Comparison of ENCODE assay signal across 1 cellular context in the genomic region with DNA sequence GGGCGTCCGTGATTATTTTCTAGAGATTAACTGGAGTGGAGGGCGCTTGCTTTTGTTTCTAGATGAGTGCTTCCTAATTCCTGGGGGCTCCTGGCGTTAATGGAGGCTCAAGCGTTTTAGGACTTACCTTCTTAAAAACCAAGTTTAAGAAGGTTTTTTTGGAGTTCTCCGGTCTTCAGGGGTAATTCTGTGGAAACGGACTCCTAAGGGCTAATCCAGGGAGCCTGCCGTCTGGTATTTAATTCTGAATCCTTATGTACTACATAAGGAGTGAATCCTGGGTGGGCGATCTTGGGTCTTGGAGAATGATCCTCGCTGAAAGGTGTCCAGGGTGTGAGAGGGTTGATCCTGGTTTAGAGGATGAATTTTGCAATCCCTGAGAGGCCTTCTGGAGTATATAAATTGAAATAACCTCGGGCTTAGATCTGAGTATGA.
TF ChIP-seq lines count a peak whose summit lies in the region.

No MANE protein-coding gene starts in this region.

TF ChIP-seq in A549, 52 proteins besides CTCF, POLR2A, EP300 and RAD21 (continued from another document):
- TF ChIP-seq GATA3 (IDR thresholded peaks at IDR 0.05; ENCODE audit: borderline replicate concordance) (no peak), KDM5A (IDR thresholded peaks at IDR 0.05) (peak; percentile 25; the same call in 1 of the 2 replicates), ZNF302 (CRISPR knock-in tag; IDR thresholded peaks at IDR 0.05) (no peak), POLR2AphosphoS2 (conservative IDR thresholded peaks at IDR 0.05; ENCODE audit: low read length) (no peak), HMGXB4 (CRISPR knock-in tag; IDR thresholded peaks at IDR 0.05; ENCODE audit: borderline replicate concordance) (no peak), E2F6 (IDR thresholded peaks at IDR 0.05; ENCODE audit: borderline replicate concordance, low read depth) (no peak), FOSB (CRISPR knock-in tag; IDR thresholded peaks at IDR 0.05) (peak; percentile 68; the same call in 1 of the 2 replicates), SREBF2 (IDR thresholded peaks at IDR 0.05) (no peak), BHLHE40 (IDR thresholded peaks at IDR 0.05; ENCODE audit: low read depth, low read length) (no peak), MAFK (IDR thresholded peaks at IDR 0.05; ENCODE audit: partially characterized antibody) (no peak), NR3C1 (IDR thresholded peaks at IDR 0.05) (no peak)
- TF ChIP-seq, protein P1, sequence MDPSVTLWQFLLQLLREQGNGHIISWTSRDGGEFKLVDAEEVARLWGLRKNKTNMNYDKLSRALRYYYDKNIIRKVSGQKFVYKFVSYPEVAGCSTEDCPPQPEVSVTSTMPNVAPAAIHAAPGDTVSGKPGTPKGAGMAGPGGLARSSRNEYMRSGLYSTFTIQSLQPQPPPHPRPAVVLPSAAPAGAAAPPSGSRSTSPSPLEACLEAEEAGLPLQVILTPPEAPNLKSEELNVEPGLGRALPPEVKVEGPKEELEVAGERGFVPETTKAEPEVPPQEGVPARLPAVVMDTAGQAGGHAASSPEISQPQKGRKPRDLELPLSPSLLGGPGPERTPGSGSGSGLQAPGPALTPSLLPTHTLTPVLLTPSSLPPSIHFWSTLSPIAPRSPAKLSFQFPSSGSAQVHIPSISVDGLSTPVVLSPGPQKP (IDR thresholded peaks at IDR 0.05; ENCODE audit: low read depth, low read length) = no peak
- TF ChIP-seq, protein P2, sequence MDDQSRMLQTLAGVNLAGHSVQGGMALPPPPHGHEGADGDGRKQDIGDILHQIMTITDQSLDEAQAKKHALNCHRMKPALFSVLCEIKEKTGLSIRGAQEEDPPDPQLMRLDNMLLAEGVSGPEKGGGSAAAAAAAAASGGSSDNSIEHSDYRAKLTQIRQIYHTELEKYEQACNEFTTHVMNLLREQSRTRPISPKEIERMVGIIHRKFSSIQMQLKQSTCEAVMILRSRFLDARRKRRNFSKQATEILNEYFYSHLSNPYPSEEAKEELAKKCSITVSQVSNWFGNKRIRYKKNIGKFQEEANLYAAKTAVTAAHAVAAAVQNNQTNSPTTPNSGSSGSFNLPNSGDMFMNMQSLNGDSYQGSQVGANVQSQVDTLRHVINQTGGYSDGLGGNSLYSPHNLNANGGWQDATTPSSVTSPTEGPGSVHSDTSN (IDR thresholded peaks at IDR 0.05) = no peak
- TF ChIP-seq, protein P3, sequence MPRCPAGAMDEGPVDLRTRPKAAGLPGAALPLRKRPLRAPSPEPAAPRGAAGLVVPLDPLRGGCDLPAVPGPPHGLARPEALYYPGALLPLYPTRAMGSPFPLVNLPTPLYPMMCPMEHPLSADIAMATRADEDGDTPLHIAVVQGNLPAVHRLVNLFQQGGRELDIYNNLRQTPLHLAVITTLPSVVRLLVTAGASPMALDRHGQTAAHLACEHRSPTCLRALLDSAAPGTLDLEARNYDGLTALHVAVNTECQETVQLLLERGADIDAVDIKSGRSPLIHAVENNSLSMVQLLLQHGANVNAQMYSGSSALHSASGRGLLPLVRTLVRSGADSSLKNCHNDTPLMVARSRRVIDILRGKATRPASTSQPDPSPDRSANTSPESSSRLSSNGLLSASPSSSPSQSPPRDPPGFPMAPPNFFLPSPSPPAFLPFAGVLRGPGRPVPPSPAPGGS (IDR thresholded peaks at IDR 0.05) = 0 out of 3 replicates have a peak, but pooled peaks have one; percentile 2
